ENCODE assay signal across 23 cellular contexts in genomic region chr22:22230438-22230837, GRCh38. TPM values are rescaled to one million over a fixed set of nuclear protein-coding genes. Genes with fewer than 3 reads are reported as not detected.
DNase-seq lines count a peak whose midpoint lies in the region; ATAC-seq, FAIRE-seq and TF ChIP-seq lines count a peak whose summit lies in the region.
"Had no signal": no experiment of that assay in that cellular context is flagged by ENCODE, and none has a peak within 500 bp of the region (broad histone marks: within the 10 kb centered on the region; RNA-seq: fewer than 3 reads in every experiment).

No MANE protein-coding gene starts in this region.

- H3K9me3 ChIP-seq in BLaER1 = no peaks in the 10 kb centered on the region
- H3K9me3 ChIP-seq in K562 (replicated peaks; ENCODE audit: control insufficient read depth, insufficient read depth, low read depth, low read length) = no peaks in the 10 kb centered on the region
- no peaks in the 10 kb centered on the region for H3K9me3 ChIP-seq in trophoblast cell (ENCODE audit: insufficient read depth, low read depth, low read length)

- no peak overlapping the region for H2AK5ac ChIP-seq in trophoblast cell (ENCODE audit: low read length)

- no peaks in the 10 kb centered on the region for H3K36me3 ChIP-seq in BLaER1
- H3K36me3 ChIP-seq in K562 (ENCODE audit: control insufficient read depth, insufficient read depth, low read length) = no peaks in the 10 kb centered on the region
- H3K36me3 ChIP-seq in trophoblast cell (ENCODE audit: control insufficient read depth in 1 of 2, insufficient read depth in 2 of 2, low read length in 2 of 2) = no peaks in the 10 kb centered on the region

- H4K91ac ChIP-seq in trophoblast cell (ENCODE audit: low read depth, low read length) = no peak overlapping the region

- no peak overlapping the region for H2BK12ac ChIP-seq in trophoblast cell (ENCODE audit: low read length)

- no peak overlapping the region for H2BK120ac ChIP-seq in trophoblast cell (ENCODE audit: insufficient read depth, low read length, poor library complexity)

- H4K8ac ChIP-seq in trophoblast cell (ENCODE audit: low read depth, low read length) = no peak overlapping the region

- no peak overlapping the region for H2BK5ac ChIP-seq in trophoblast cell (ENCODE audit: low read depth, low read length, poor library complexity)

- in situ Hi-C loops in K562 (cut with MboI) = no loop called here

- intact Hi-C loops in K562 (cut with micrococcal nuclease) = no loop called here

- peaks cover 43% of the 10 kb centered on the region for H3K4me1 ChIP-seq in BLaER1
- H3K4me1 ChIP-seq in K562 (replicated peaks in 1 of 2; ENCODE audit: control insufficient read depth in 2 of 2, insufficient read depth in 2 of 2, low read length in 2 of 2) = no peaks in the 10 kb centered on the region
- no peaks in the 10 kb centered on the region for H3K4me1 ChIP-seq in trophoblast cell (ENCODE audit: control insufficient read depth in 1 of 2, insufficient read depth in 2 of 2, low read length in 2 of 2)

- TF ChIP-seq RAD21 in K562 (CRISPR knock-in tag; conservative IDR thresholded peaks at IDR 0.05 in 1 of 2, IDR thresholded peaks at IDR 0.05 in 1 of 2) = no peak

- BruUV-seq in K562 (replicated peaks; lab: Mats Ljungman, UMichigan) = no TSS peak

- TF ChIP-seq CTCF in K562 (IDR thresholded peaks at IDR 0.05 in 2 of 3, conservative IDR thresholded peaks at IDR 0.05 in 1 of 3; ENCODE audit: insufficient read depth in 2 of 3, low read depth in 1 of 3, low read length in 3 of 3) = no peak

- H2AFZ ChIP-seq in K562 (ENCODE audit: low read depth, low read length) (no peak overlapping the region), trophoblast cell (ENCODE audit: insufficient read depth, low read length, poor library complexity) (no peak overlapping the region)
- H2AFZ ChIP-seq: GM23338 had no signal

- no peaks in the 10 kb centered on the region for H3K79me1 ChIP-seq in trophoblast cell (ENCODE audit: low read length)

- no peaks in the 10 kb centered on the region for H3K9me1 ChIP-seq in K562 (ENCODE audit: control insufficient read depth, insufficient read depth, low read length)

- FAIRE-seq in K562 (lab: Jason Lieb, UNC) = no peak
- FAIRE-seq: GM12891, GM18507 had no signal

- no peak overlapping the region for H3K14ac ChIP-seq in trophoblast cell (ENCODE audit: low read length)

- CTCF ChIA-PET in K562 (lab: Yijun Ruan, JAX; ENCODE audit: low intra/inter-chr PET ratio) = interaction anchor here (1.2 kb wide), 1 partner anchor 23 kb away, joined by 3 read pairs; no protein-coding TSS in a partner anchor

- no peak overlapping the region for H3K18ac ChIP-seq in trophoblast cell (ENCODE audit: low read length)

- H3K9ac ChIP-seq in BLaER1 = no peak overlapping the region; the same call in 1 of the 2 replicates
- no peak overlapping the region for H3K9ac ChIP-seq in K562 (ENCODE audit: insufficient read depth in 1 of 2, low read depth in 2 of 2, low read length in 2 of 2)
- peak overlapping the region; percentile 13 for H3K9ac ChIP-seq in trophoblast cell (ENCODE audit: low read length)

- no peak for TF ChIP-seq EP300 in K562 (IDR thresholded peaks at IDR 0.05; ENCODE audit: low read length)

- 3% methylated on average over 9 of the region's 9 CpGs for WGBS in K562 (ENCODE audit: insufficient coverage, low coverage, missing lambda C conversion rate)
- WGBS in trophoblast cell (ENCODE audit: extremely low coverage, insufficient coverage, insufficient read length) = no CpG with 5 or more reads among the region's 9 CpGs

- POLR2A ChIA-PET in K562 (lab: Yijun Ruan, JAX) = interaction anchor here (0.6 to 1.1 kb wide), 2 partner anchors 16 to 187 kb away, joined by 4 read pairs; no protein-coding TSS in a partner anchor

- DNase-seq in K562 (ENCODE audit: extremely low read depth in 1 of 4, low spot score in 3 of 4) = no peak
- no peak for DNase-seq in trophoblast cell
- DNase-seq in NCI-H345 treated with DMSO at 0.1 percent for 48 hours (lab: John Stamatoyannopoulos, UW; ENCODE audit: unreplicated experiment) = no peak
- no peak for DNase-seq in NCI-H2107 treated with DMSO at 0.1 percent for 48 hours (lab: John Stamatoyannopoulos, UW; ENCODE audit: unreplicated experiment)
- DNase-seq: C1 segment of cervical spinal cord; Calu3; CD4-positive, alpha-beta memory T cell; COR-L47; DMS53; DMS79 treated with DMSO at 0.1 percent for 48 hours; GF-D8; H9 had no signal

- peak overlapping the region; percentile 28 for H3K27ac ChIP-seq in BLaER1
- no peak overlapping the region for H3K27ac ChIP-seq in K562 (ENCODE audit: extremely low read depth, low read depth, low read length)
- H3K27ac ChIP-seq in trophoblast cell (ENCODE audit: low read depth, low read length) = no peak overlapping the region

- H3K4me2 ChIP-seq in BLaER1 = peak overlapping the region; percentile 81
- H3K4me2 ChIP-seq in K562 (ENCODE audit: insufficient read depth, low read length) = no peak overlapping the region
- H3K4me2 ChIP-seq in trophoblast cell (ENCODE audit: low read length) = no peak overlapping the region
- H3K4me2 ChIP-seq: GM23338 had no signal

- no peak overlapping the region for H3K4ac ChIP-seq in trophoblast cell (ENCODE audit: low read depth, low read length)

- no peak for TF ChIP-seq POLR2A in K562 (conservative IDR thresholded peaks at IDR 0.05)

- H3K4me3 ChIP-seq in BLaER1 (no peak overlapping the region), K562 (no peak overlapping the region), trophoblast cell (ENCODE audit: low read depth, low read length) (no peak overlapping the region)
- H3K4me3 ChIP-seq: GM23338 had no signal

- H4K20me1 ChIP-seq in BLaER1 (no peaks in the 10 kb centered on the region), K562 (replicated peaks; ENCODE audit: control insufficient read depth, insufficient read depth, low read length) (peaks cover 5% of the 10 kb centered on the region; the same call in 1 of the 2 replicates)

- ATAC-seq in K562 (no peak), HG03457 (IDR thresholded peaks at IDR 0.05; ENCODE audit: unreplicated experiment) (no peak)
- ATAC-seq: GM23338, HCT116 had no signal

- no peak overlapping the region for H4K12ac ChIP-seq in trophoblast cell (ENCODE audit: low read depth, low read length)

- H3K79me2 ChIP-seq in K562 (ENCODE audit: control insufficient read depth, insufficient read depth, low read length) (no peaks in the 10 kb centered on the region), trophoblast cell (ENCODE audit: control insufficient read depth, insufficient read depth, low read length, poor library complexity) (no peaks in the 10 kb centered on the region)

- H3K23ac ChIP-seq in trophoblast cell (ENCODE audit: low read length) = no peak overlapping the region

- H3K27me3 ChIP-seq in BLaER1 (no peaks in the 10 kb centered on the region), K562 (ENCODE audit: control insufficient read depth in 2 of 2, insufficient read depth in 2 of 2, low read length in 2 of 2) (peaks cover 41 to 52% of the 10 kb centered on the region in 2 experiments), trophoblast cell (ENCODE audit: insufficient read depth, low read length) (peaks cover 5% of the 10 kb centered on the region)

TF ChIP-seq in K562, 482 proteins besides CTCF, POLR2A, EP300 and RAD21 (continues in another document):
- TF ChIP-seq CHD2 (IDR thresholded peaks at IDR 0.05; ENCODE audit: low read depth, low read length) (no peak), JUN (IDR thresholded peaks at IDR 0.05; ENCODE audit: borderline replicate concordance, low read depth, low read length) (no peak), JUN (CRISPR knock-in tag; IDR thresholded peaks at IDR 0.05; ENCODE audit: borderline replicate concordance) (no peak), MEIS2 (IDR thresholded peaks at IDR 0.05; ENCODE audit: partially characterized antibody) (peak; percentile 52), MCM3 (IDR thresholded peaks at IDR 0.05) (no peak), POLR2B (IDR thresholded peaks at IDR 0.05; ENCODE audit: low read depth, partially characterized antibody) (no peak), NCOA6 (IDR thresholded peaks at IDR 0.05) (no peak), BDP1 (IDR thresholded peaks at IDR 0.05; ENCODE audit: insufficient read depth, insufficient read length) (no peak), NR2C2 (CRISPR knock-in tag; IDR thresholded peaks at IDR 0.05) (no peak), NR2C2 (tag; IDR thresholded peaks at IDR 0.05) (no peak), ARHGAP35 (IDR thresholded peaks at IDR 0.05; ENCODE audit: partially characterized antibody) (no peak), RBM39 (optimal IDR thresholded peaks at IDR 0.05; ENCODE audit: low read depth, low read length) (no peak), ZBTB34 (CRISPR knock-in tag; IDR thresholded peaks at IDR 0.05) (no peak)

RNA-seq across cellular contexts. Expression of gene VPREB1, which starts 14.1 kb away (rescaled TPM):
- not detected in 2 replicates for total RNA-seq in K562 (2011; cell fraction: chromatin; rRNA removed; ENCODE audit: low replicate concordance)
- not detected in 2 replicates for total RNA-seq in K562 (2011; cell fraction: nucleolus; rRNA removed)
- total RNA-seq in K562 (2011; cell fraction: nucleoplasm; rRNA removed) = not detected in 2 replicates
- total RNA-seq in K562 (2014; rRNA removed) (not detected in 2 replicates), K562 (2014; rRNA removed; fragmentation: Illumina TruSeq; extraction: Trizol) (not detected in 2 replicates), K562 (2015; rRNA removed; fragmentation: Illumina TruSeq; extraction: Trizol) (not detected in 2 replicates), K562 (2021) (not detected in 2 replicates)
- polyA plus RNA-seq in K562 (2011; rRNA removed) (not detected in 2 replicates), K562 (2014; fragmentation: Illumina TruSeq; extraction: Trizol) (not detected in 2 replicates), K562 (2014; fragmentation: Nextera tagmentation; extraction: Ambion mirVana) (not detected), K562 (2014; rRNA removed) (not detected in 2 replicates)
- not detected in 2 replicates for polyA plus RNA-seq in K562 (2011; cell fraction: cytosol; rRNA removed)
- not detected in 2 replicates for polyA plus RNA-seq in K562 (2011; cell fraction: nucleus; rRNA removed)
- polyA plus RNA-seq in K562 (2012) = not detected in 2 replicates
- polyA minus RNA-seq in K562 (2011; rRNA and poly(A)+ RNA removed) = not detected in 2 replicates
- not detected in 2 replicates for polyA minus RNA-seq in K562 (2011; cell fraction: cytosol; rRNA and poly(A)+ RNA removed)
- polyA minus RNA-seq in K562 (2011; cell fraction: nucleus; rRNA and poly(A)+ RNA removed) = not detected in 2 replicates
- not detected in 2 replicates for polyA plus RNA-seq in trophoblast cell (2013)
- total RNA-seq: A172; A673; Calu3; CD4-positive, alpha-beta memory T cell; Daoy; G401; GM23338; H4; H9 had no signal
- polyA plus RNA-seq: CD4-positive, alpha-beta memory T cell; GM23338 had no signal
